In genomic region chr1:12480031-12480430, GRCh38 we compare ENCODE assay signal across 11 cellular contexts.
A peak's percentile ranks its signal among the peaks of the same experiment; 100 is the strongest.
DNase-seq lines count a peak whose midpoint lies in the region; ATAC-seq and TF ChIP-seq lines count a peak whose summit lies in the region.
"Had no signal": no experiment of that assay in that cellular context is flagged by ENCODE, and none has a peak within 500 bp of the region (broad histone marks: within the 10 kb centered on the region; RNA-seq: fewer than 3 reads in every experiment).

No MANE protein-coding gene starts in this region.

- no peaks in the 10 kb centered on the region for H3K27me3 Mint-ChIP-seq in activated CD4-positive, alpha-beta T cell treated with anti-CD3 and anti-CD28 coated beads for 36 hours
- no peaks in the 10 kb centered on the region for H3K27me3 Mint-ChIP-seq in activated CD8-positive, alpha-beta T cell treated with anti-CD3 and anti-CD28 coated beads, Interleukin-2, amount 10 ng/mL, durations not matched to agents 7 days and 5 days (ENCODE audit: low read depth)

- no peak for TF ChIP-seq CTCF in hepatocyte (IDR thresholded peaks at IDR 0.05; ENCODE audit: poor library complexity)
- TF ChIP-seq CTCF in OCI-LY7 (conservative IDR thresholded peaks at IDR 0.05; ENCODE audit: low read length): no peak

- CTCF ChIA-PET in activated CD4-positive, alpha-beta T cell treated with anti-CD3 and anti-CD28 coated beads for 36 hours (lab: Charles Lee): interaction anchor here (0.7 to 2.3 kb wide), 4 partner anchors 30 to 151 kb away, joined by 3 to 4 read pairs (median 4); no protein-coding TSS in a partner anchor
- CTCF ChIA-PET in activated CD8-positive, alpha-beta T cell treated with anti-CD3 and anti-CD28 coated beads, Interleukin-2, amount 10 ng/mL, durations not matched to agents 7 days and 5 days (lab: Charles Lee): interaction anchor here (0.8 to 1.6 kb wide), 4 partner anchors 10 to 121 kb away, joined by 3 to 8 read pairs (median 4); no protein-coding TSS in a partner anchor
- CTCF ChIA-PET in OCI-LY7 (lab: Charles Lee; ENCODE audit: unreplicated experiment): interaction anchor here (0.6 to 0.7 kb wide), 2 partner anchors 33 to 549 kb away, joined by 3 read pairs; no protein-coding TSS in a partner anchor

- H3K9me2 ChIP-seq in hepatocyte (replicated peaks; ENCODE audit: insufficient read depth): no peaks in the 10 kb centered on the region
- no peaks in the 10 kb centered on the region for H3K9me2 ChIP-seq in OCI-LY7 (ENCODE audit: insufficient read depth, low read length)

- H4K20me1 ChIP-seq in hepatocyte (ENCODE audit: insufficient read depth, poor library complexity, severe bottlenecking): no peaks in the 10 kb centered on the region
- no peaks in the 10 kb centered on the region for H4K20me1 ChIP-seq in OCI-LY7 (ENCODE audit: insufficient read depth, low read length)

- H3K9me3 ChIP-seq in hepatocyte (ENCODE audit: low read depth) (no peaks in the 10 kb centered on the region), OCI-LY7 (ENCODE audit: low read length) (no peaks in the 10 kb centered on the region)
- H3K9me3 ChIP-seq: ovary had no signal

- no peak for ATAC-seq in activated CD4-positive, alpha-beta T cell treated with anti-CD3 and anti-CD28 coated beads for 36 hours
- no peak for ATAC-seq in activated CD8-positive, alpha-beta T cell treated with anti-CD3 and anti-CD28 coated beads, Interleukin-2, amount 10 ng/mL, durations not matched to agents 7 days and 5 days
- no peak for ATAC-seq in stimulated activated effector memory CD8-positive, alpha-beta T cell treated with anti-CD3 and anti-CD28 coated beads, Interleukin-12 subunit alpha, Interleukin-12 subunit beta, amount 100 ng/mL, for 72 hours
- ATAC-seq in GM21360 (IDR thresholded peaks at IDR 0.05; ENCODE audit: unreplicated experiment): no peak

- no TSS peak for BruUV-seq in OCI-LY7 (replicated peaks; lab: Mats Ljungman, UMichigan)

- H3K9me3 Mint-ChIP-seq in activated CD4-positive, alpha-beta T cell treated with anti-CD3 and anti-CD28 coated beads for 36 hours (ENCODE audit: low read depth): no peaks in the 10 kb centered on the region
- H3K9me3 Mint-ChIP-seq in activated CD8-positive, alpha-beta T cell treated with anti-CD3 and anti-CD28 coated beads, Interleukin-2, amount 10 ng/mL, durations not matched to agents 7 days and 5 days (ENCODE audit: insufficient read depth): no peaks in the 10 kb centered on the region
- no peaks in the 10 kb centered on the region for H3K9me3 Mint-ChIP-seq in stimulated activated effector memory CD8-positive, alpha-beta T cell treated with anti-CD3 and anti-CD28 coated beads, Interleukin-12 subunit alpha, Interleukin-12 subunit beta, amount 100 ng/mL, for 72 hours

- intact Hi-C loops in activated CD4-positive, alpha-beta T cell treated with anti-CD3 and anti-CD28 coated beads for 36 hours (cut with DNase I, micrococcal nuclease): loop anchor here in 1 of 2 experiments (2.0 kb wide), 1 partner anchor 31 kb away; no protein-coding TSS in a partner anchor
- intact Hi-C loops in OCI-LY7 (cut with micrococcal nuclease; ENCODE audit: unreplicated experiment): no loop called here

- H3K79me2 ChIP-seq in hepatocyte (no peaks in the 10 kb centered on the region), OCI-LY7 (ENCODE audit: insufficient read depth, low read depth, low read length) (no peaks in the 10 kb centered on the region)

- peaks cover 34% of the 10 kb centered on the region for H3K36me3 Mint-ChIP-seq in activated CD4-positive, alpha-beta T cell treated with anti-CD3 and anti-CD28 coated beads for 36 hours (ENCODE audit: low read depth)
- H3K36me3 Mint-ChIP-seq in activated CD8-positive, alpha-beta T cell treated with anti-CD3 and anti-CD28 coated beads, Interleukin-2, amount 10 ng/mL, durations not matched to agents 7 days and 5 days (ENCODE audit: low read depth): peaks cover 49% of the 10 kb centered on the region
- peaks cover 9% of the 10 kb centered on the region for H3K36me3 Mint-ChIP-seq in stimulated activated effector memory CD8-positive, alpha-beta T cell treated with anti-CD3 and anti-CD28 coated beads, Interleukin-12 subunit alpha, Interleukin-12 subunit beta, amount 100 ng/mL, for 72 hours

- no peak overlapping the region for H3K4me3 ChIP-seq in hepatocyte
- no peak overlapping the region for H3K4me3 ChIP-seq in OCI-LY7 (ENCODE audit: low read depth, low read length, poor library complexity, severe bottlenecking)
- H3K4me3 ChIP-seq: ovary had no signal

- H3K27ac ChIP-seq in hepatocyte (peak overlapping the region; percentile 89), OCI-LY7 (ENCODE audit: low read depth, low read length, poor library complexity, severe bottlenecking) (no peak overlapping the region)

- no peak overlapping the region for H2AFZ ChIP-seq in hepatocyte
- H2AFZ ChIP-seq in OCI-LY7 (ENCODE audit: low read length): no peak overlapping the region

- no peak for DNase-seq in activated CD4-positive, alpha-beta T cell treated with anti-CD3 and anti-CD28 coated beads for 36 hours
- DNase-seq in activated CD4-positive, alpha-beta T cell treated with anti-CD3 and anti-CD28 coated beads, Interleukin-2, amount 50 U/mL, for 48 hours: no peak
- DNase-seq in activated CD8-positive, alpha-beta T cell treated with anti-CD3 and anti-CD28 coated beads, Interleukin-2, amount 10 ng/mL, durations not matched to agents 7 days and 5 days: no peak
- DNase-seq in hepatocyte (ENCODE audit: low spot score): no peak
- DNase-seq in stimulated activated effector memory CD8-positive, alpha-beta T cell treated with anti-CD3 and anti-CD28 coated beads, Interleukin-12 subunit alpha, Interleukin-12 subunit beta, amount 100 ng/mL, for 72 hours (ENCODE audit: low spot score in 2 of 2): no peak
- DNase-seq in activated CD8-positive, alpha-beta memory T cell treated with anti-CD3 and anti-CD28 coated beads for 24 hours: no peak
- DNase-seq in OCI-LY7 (ENCODE audit: low spot score): no peak
- DNase-seq: activated CD4-positive, alpha-beta T cell treated with anti-CD3 and anti-CD28 coated beads for 48 hours; NCI-H2171 treated with DMSO at 0.1 percent for 48 hours; ovary had no signal

- peak overlapping the region; percentile 15 for H3K27ac Mint-ChIP-seq in activated CD4-positive, alpha-beta T cell treated with anti-CD3 and anti-CD28 coated beads for 36 hours
- H3K27ac Mint-ChIP-seq in activated CD8-positive, alpha-beta T cell treated with anti-CD3 and anti-CD28 coated beads, Interleukin-2, amount 10 ng/mL, durations not matched to agents 7 days and 5 days: peak overlapping the region; percentile 88
- H3K27ac Mint-ChIP-seq in stimulated activated effector memory CD8-positive, alpha-beta T cell treated with anti-CD3 and anti-CD28 coated beads, Interleukin-12 subunit alpha, Interleukin-12 subunit beta, amount 100 ng/mL, for 72 hours: peak overlapping the region; percentile 86

- no peaks in the 10 kb centered on the region for H3K27me3 ChIP-seq in hepatocyte
- H3K27me3 ChIP-seq: ovary had no signal

- H3K4me2 ChIP-seq in hepatocyte (no peak overlapping the region), OCI-LY7 (ENCODE audit: low read length) (no peak overlapping the region)

- H3K4me1 ChIP-seq in hepatocyte (ENCODE audit: insufficient read depth) (peaks cover 71% of the 10 kb centered on the region), OCI-LY7 (ENCODE audit: insufficient read depth, low read length, poor library complexity, severe bottlenecking) (peaks cover 14% of the 10 kb centered on the region)

- peaks cover 73% of the 10 kb centered on the region for H3K4me1 Mint-ChIP-seq in activated CD4-positive, alpha-beta T cell treated with anti-CD3 and anti-CD28 coated beads for 36 hours
- peaks cover 76% of the 10 kb centered on the region for H3K4me1 Mint-ChIP-seq in activated CD8-positive, alpha-beta T cell treated with anti-CD3 and anti-CD28 coated beads, Interleukin-2, amount 10 ng/mL, durations not matched to agents 7 days and 5 days (ENCODE audit: low read depth)
- H3K4me1 Mint-ChIP-seq in stimulated activated effector memory CD8-positive, alpha-beta T cell treated with anti-CD3 and anti-CD28 coated beads, Interleukin-12 subunit alpha, Interleukin-12 subunit beta, amount 100 ng/mL, for 72 hours: peaks cover 65% of the 10 kb centered on the region

- WGBS in hepatocyte (ENCODE audit: low lambda C conversion rate, missing lambda C conversion rate): 100% methylated on average over 3 of the region's 3 CpGs

- no peak overlapping the region for H3K4me3 Mint-ChIP-seq in activated CD4-positive, alpha-beta T cell treated with anti-CD3 and anti-CD28 coated beads for 36 hours
- H3K4me3 Mint-ChIP-seq in activated CD8-positive, alpha-beta T cell treated with anti-CD3 and anti-CD28 coated beads, Interleukin-2, amount 10 ng/mL, durations not matched to agents 7 days and 5 days: no peak overlapping the region
- no peak overlapping the region for H3K4me3 Mint-ChIP-seq in stimulated activated effector memory CD8-positive, alpha-beta T cell treated with anti-CD3 and anti-CD28 coated beads, Interleukin-12 subunit alpha, Interleukin-12 subunit beta, amount 100 ng/mL, for 72 hours

- POLR2A ChIA-PET in activated CD4-positive, alpha-beta T cell treated with anti-CD3 and anti-CD28 coated beads for 36 hours (lab: Charles Lee): no interaction called here
- POLR2A ChIA-PET in activated CD8-positive, alpha-beta T cell treated with anti-CD3 and anti-CD28 coated beads, Interleukin-2, amount 10 ng/mL, durations not matched to agents 7 days and 5 days (lab: Charles Lee): interaction anchor here (1.1 to 6.5 kb wide), 5 partner anchors 30 to 138 kb away, joined by 3 to 52 read pairs (median 12); partner anchors contain the start of gene DHRS3
- POLR2A ChIA-PET in OCI-LY7 (lab: Charles Lee): no interaction called here

- no peaks in the 10 kb centered on the region for H3K36me3 ChIP-seq in hepatocyte (replicated peaks; ENCODE audit: insufficient read depth, low read depth)
- H3K36me3 ChIP-seq in OCI-LY7 (ENCODE audit: insufficient read depth, low read length): no peaks in the 10 kb centered on the region
- H3K36me3 ChIP-seq: ovary had no signal

Comparison
In these comparisons a context has a peak if more than half of its experiments do, and no peak if none do; other contexts are left out.
1. H3K27ac Mint-ChIP-seq: peak in every context shown above with its lines; median percentile 88 in activated CD8-positive, alpha-beta T cell treated with anti-CD3 and anti-CD28 coated beads, Interleukin-2, amount 10 ng/mL, durations not matched to agents 7 days and 5 days; 86 in stimulated activated effector memory CD8-positive, alpha-beta T cell treated with anti-CD3 and anti-CD28 coated beads, Interleukin-12 subunit alpha, Interleukin-12 subunit beta, amount 100 ng/mL, for 72 hours; 15 in activated CD4-positive, alpha-beta T cell treated with anti-CD3 and anti-CD28 coated beads for 36 hours.